In genomic region chr21:33078907-33079582, GRCh38 we compare ENCODE assay signal across 9 cellular contexts. TPM values are rescaled to one million over a fixed set of nuclear protein-coding genes. Genes with fewer than 3 reads are reported as not detected.
DNase-seq lines count a peak whose midpoint lies in the region; ATAC-seq and TF ChIP-seq lines count a peak whose summit lies in the region.
"Had no signal": no experiment of that assay in that cellular context is flagged by ENCODE, and none has a peak within 500 bp of the region (broad histone marks: within the 10 kb centered on the region; RNA-seq: fewer than 3 reads in every experiment).

No MANE protein-coding gene starts in this region.

- ATAC-seq in GM19395 (IDR thresholded peaks at IDR 0.05; ENCODE audit: unreplicated experiment) (peak; percentile 96), HG03280 (IDR thresholded peaks at IDR 0.05; ENCODE audit: unreplicated experiment) (peak; percentile 91), T-helper 17 cell (peak; percentile 62)

- H3K4me1 Mint-ChIP-seq in T-helper 17 cell, result peaks cover 8% of the 10 kb centered on the region

- no peak overlapping the region for H3K4me3 Mint-ChIP-seq in T-helper 17 cell

- TF ChIP-seq CTCF in foreskin fibroblast (IDR thresholded peaks at IDR 0.05; ENCODE audit: low read depth, low read length), result no peak

- DNase-seq in EL, result peak; percentile 68
- DNase-seq in T-helper 17 cell, result no peak
- peak; percentile 43 to 63 for DNase-seq in foreskin fibroblast
- peak; percentile 29 to 42 for DNase-seq in stimulated activated CD8-positive, alpha-beta memory T cell treated with anti-CD3 and anti-CD28 coated beads, Interleukin-7, amount 100 ng/mL, for 4 hours (ENCODE audit: low read depth in 2 of 2)
- DNase-seq in NCI-H82 treated with DMSO at 0.1 percent for 48 hours (lab: John Stamatoyannopoulos, UW; ENCODE audit: unreplicated experiment), result no peak
- DNase-seq in NCI-H524 (lab: John Stamatoyannopoulos, UW), result no peak
- DNase-seq: right lobe of liver had no signal

- H3K9me3 ChIP-seq in T-helper 17 cell (ENCODE audit: control insufficient read depth, low read length, poor library complexity, severe bottlenecking), result no peaks in the 10 kb centered on the region
- H3K9me3 ChIP-seq: right lobe of liver had no signal

- H3K27me3 Mint-ChIP-seq in T-helper 17 cell, result peaks cover 51% of the 10 kb centered on the region

- H3K4me3 ChIP-seq in foreskin fibroblast (ENCODE audit: low read depth in 1 of 2, low read length in 2 of 2), result no peak overlapping the region
- H3K4me3 ChIP-seq: right lobe of liver had no signal

- H3K27ac Mint-ChIP-seq in T-helper 17 cell, result no peak overlapping the region

- peaks cover 2% of the 10 kb centered on the region for H3K36me3 Mint-ChIP-seq in T-helper 17 cell (ENCODE audit: low read depth)

RNA-seq across cellular contexts. Expression of gene OLIG1, which starts 9.1 kb away (rescaled TPM):
- total RNA-seq in T-helper 17 cell, result under 1 TPM in 1 of 2 donors, not detected in 1; 0.50 TPM
- total RNA-seq: right lobe of liver had no signal

RNA-seq across cellular contexts. Expression of gene OLIG2, which starts 53.3 kb away (rescaled TPM):
- total RNA-seq in T-helper 17 cell, result not detected
- total RNA-seq: right lobe of liver had no signal

Comparison
In these comparisons a context has a peak if more than half of its experiments do, and no peak if none do; other contexts are left out.
1. DNase-seq: peak in EL (single experiment), foreskin fibroblast (2 of 2) and stimulated activated CD8-positive, alpha-beta memory T cell treated with anti-CD3 and anti-CD28 coated beads, Interleukin-7, amount 100 ng/mL, for 4 hours (2 of 2); none in T-helper 17 cell (0 of 3), NCI-H82 treated with DMSO at 0.1 percent for 48 hours (single experiment) and NCI-H524 (0 of 2).
2. Peak in every context shown above with its lines, with median percentiles within 50 percentile points of each other: ATAC-seq.